Comparison of ENCODE assay signal across 7 cellular contexts in genomic region chr7:38947541-38947940, GRCh38. TPM values are rescaled to one million over a fixed set of nuclear protein-coding genes. Genes with fewer than 3 reads are reported as not detected.
"Had no signal": no experiment of that assay in that cellular context is flagged by ENCODE, and none has a peak within 500 bp of the region (broad histone marks: within the 10 kb centered on the region; RNA-seq: fewer than 3 reads in every experiment).

No MANE protein-coding gene starts in this region.

RNA-seq across cellular contexts. Expression of gene POU6F2, which starts 30.2 kb away (rescaled TPM):
- total RNA-seq: activated CD4-positive, alpha-beta memory T cell treated with anti-CD3 and anti-CD28 coated beads for 36 hours; activated CD4-positive, alpha-beta memory T cell treated with anti-CD3 and anti-CD28 coated beads, Interleukin-2, amount 10 ng/mL, durations not matched to agents 7 days and 5 days; activated CD4-positive, alpha-beta T cell treated with anti-CD3 and anti-CD28 coated beads for 36 hours; activated CD8-positive, alpha-beta memory T cell treated with anti-CD3 and anti-CD28 coated beads for 36 hours; activated CD8-positive, alpha-beta T cell treated with anti-CD3 and anti-CD28 coated beads for 36 hours; activated CD8-positive, alpha-beta T cell treated with anti-CD3 and anti-CD28 coated beads, Interleukin-2, amount 10 ng/mL, durations not matched to agents 7 days and 5 days; T-helper 2 cell treated with Interferon-gamma antibody and Interleukin-4, amounts not matched to agents 100 ng/mL and 5 ng/mL, for 36 hours had no signal
